Comparison of ENCODE assay signal across 23 cellular contexts in genomic region chr3:143071776-143072175, GRCh38. TPM values are rescaled to one million over a fixed set of nuclear protein-coding genes. Genes with fewer than 3 reads are reported as not detected.
DNase-seq lines count a peak whose midpoint lies in the region; ATAC-seq and TF ChIP-seq lines count a peak whose summit lies in the region.
"Had no signal": no experiment of that assay in that cellular context is flagged by ENCODE, and none has a peak within 500 bp of the region (broad histone marks: within the 10 kb centered on the region; RNA-seq: fewer than 3 reads in every experiment).

No MANE protein-coding gene starts in this region.

- CTCF ChIA-PET in WTC11 (lab: Charles Lee), result interaction anchor here (1.1 kb wide), 1 partner anchor 603 kb away, joined by 3 read pairs; no protein-coding TSS in a partner anchor

- H3K36me3 Mint-ChIP-seq in HFFc6 (ENCODE audit: low read depth), result no peaks in the 10 kb centered on the region
- H3K36me3 Mint-ChIP-seq in WTC11, result peaks cover 13% of the 10 kb centered on the region
- no peaks in the 10 kb centered on the region for H3K36me3 Mint-ChIP-seq in progenitor cell of endocrine pancreas (ENCODE audit: insufficient read depth)
- H3K36me3 Mint-ChIP-seq: naive thymus-derived CD4-positive, alpha-beta T cell; stimulated activated memory B cell treated with anti-CD40 and anti-IgM and Interleukin-4, amounts not matched to agents 10 μg/mL and 1 μg/mL and 100 μg/mL, for 72 hours; type B pancreatic cell had no signal

- H3K27me3 Mint-ChIP-seq in HFFc6 (ENCODE audit: insufficient read depth), result peaks cover 6% of the 10 kb centered on the region
- H3K27me3 Mint-ChIP-seq in WTC11 (ENCODE audit: low read depth), result peaks cover 2% of the 10 kb centered on the region; the same call in 1 of the 2 replicates
- H3K27me3 Mint-ChIP-seq in progenitor cell of endocrine pancreas, result no peaks in the 10 kb centered on the region
- H3K27me3 Mint-ChIP-seq: activated B cell treated with CpG ODN at 0.5 μM for 24 hours; naive thymus-derived CD4-positive, alpha-beta T cell; stimulated activated memory B cell treated with anti-CD40 and anti-IgM and Interleukin-4, amounts not matched to agents 10 μg/mL and 1 μg/mL and 100 μg/mL, for 72 hours; type B pancreatic cell had no signal

- H3K27ac Mint-ChIP-seq in HFFc6 (peak overlapping the region; percentile 79), WTC11 (peak overlapping the region; percentile 28; the same call in 1 of the 2 replicates), progenitor cell of endocrine pancreas (peak overlapping the region; percentile 25)
- H3K27ac Mint-ChIP-seq: activated B cell treated with CpG ODN at 0.5 μM for 24 hours; naive thymus-derived CD4-positive, alpha-beta T cell; stimulated activated memory B cell treated with anti-CD40 and anti-IgM and Interleukin-4, amounts not matched to agents 10 μg/mL and 1 μg/mL and 100 μg/mL, for 72 hours; type B pancreatic cell had no signal

- no peaks in the 10 kb centered on the region for H3K9me3 Mint-ChIP-seq in HFFc6
- H3K9me3 Mint-ChIP-seq in WTC11, result peaks cover 17% of the 10 kb centered on the region
- H3K9me3 Mint-ChIP-seq in progenitor cell of endocrine pancreas (ENCODE audit: low read depth), result no peaks in the 10 kb centered on the region
- H3K9me3 Mint-ChIP-seq: activated B cell treated with CpG ODN at 0.5 μM for 24 hours; activated T-cell treated with anti-CD3 and anti-CD28 coated beads, Interleukin-2, amount 50 U/mL, for 72 hours; naive thymus-derived CD4-positive, alpha-beta T cell; stimulated activated memory B cell treated with anti-CD40 and anti-IgM and Interleukin-4, amounts not matched to agents 10 μg/mL and 1 μg/mL and 100 μg/mL, for 72 hours had no signal

- POLR2A ChIA-PET in WTC11 (lab: Charles Lee), result no interaction called here

- no peak for TF ChIP-seq CTCF in HFFc6 (IDR thresholded peaks at IDR 0.05)
- no peak for TF ChIP-seq CTCF in WTC11 (IDR thresholded peaks at IDR 0.05)
- TF ChIP-seq CTCF in progenitor cell of endocrine pancreas (IDR thresholded peaks at IDR 0.05; ENCODE audit: unreplicated experiment), result no peak

- ATAC-seq in WTC11 (no peak), left colon (peak; percentile 20), HG03045 (IDR thresholded peaks at IDR 0.05; ENCODE audit: unreplicated experiment) (no peak)
- ATAC-seq: activated T-cell treated with anti-CD3 and anti-CD28 coated beads, Interleukin-2, amount 50 U/mL, for 72 hours; body of pancreas; left ventricle myocardium superior; naive thymus-derived CD4-positive, alpha-beta T cell; stimulated activated memory B cell treated with anti-CD40 and anti-IgM and Interleukin-4, amounts not matched to agents 10 μg/mL and 1 μg/mL and 100 μg/mL, for 72 hours had no signal

- H3K4me1 Mint-ChIP-seq in HFFc6 (ENCODE audit: low read depth), result peaks cover 28% of the 10 kb centered on the region
- H3K4me1 Mint-ChIP-seq in WTC11, result peaks cover 43% of the 10 kb centered on the region
- peaks cover 10% of the 10 kb centered on the region for H3K4me1 Mint-ChIP-seq in progenitor cell of endocrine pancreas (ENCODE audit: low read depth)
- H3K4me1 Mint-ChIP-seq: activated B cell treated with CpG ODN at 0.5 μM for 24 hours; naive thymus-derived CD4-positive, alpha-beta T cell; stimulated activated memory B cell treated with anti-CD40 and anti-IgM and Interleukin-4, amounts not matched to agents 10 μg/mL and 1 μg/mL and 100 μg/mL, for 72 hours had no signal

- DNase-seq in HFFc6 (no peak), WTC11 (ENCODE audit: low spot score) (no peak), left colon (no peak), progenitor cell of endocrine pancreas (ENCODE audit: low spot score, unreplicated experiment) (no peak), NCI-H2171 treated with DMSO at 0.1 percent for 48 hours (lab: John Stamatoyannopoulos, UW) (no peak), NCI-H446 (lab: John Stamatoyannopoulos, UW) (no peak)
- DNase-seq: activated B cell treated with CpG ODN at 0.5 μM for 24 hours; activated naive CD4-positive, alpha-beta T cell treated with Interleukin-2 at 50 U/mL for 16 hours; activated T-cell treated with anti-CD3 and anti-CD28 coated beads, Interleukin-2, amount 50 U/mL, for 72 hours; body of pancreas; COR-L47; left ventricle myocardium superior; midbrain; MV-4-11; naive thymus-derived CD4-positive, alpha-beta T cell; NCI-H1436; NCI-H2081 treated with DMSO at 0.1 percent for 48 hours; NCI-H446 treated with DMSO at 0.1 percent for 48 hours; nucleus accumbens; SK-N-SH had no signal

- intact Hi-C loops in left colon (cut with DNase I, micrococcal nuclease), result no loop called here

- no peak overlapping the region for H3K4me3 Mint-ChIP-seq in HFFc6
- no peak overlapping the region for H3K4me3 Mint-ChIP-seq in WTC11
- no peak overlapping the region for H3K4me3 Mint-ChIP-seq in progenitor cell of endocrine pancreas (ENCODE audit: low read depth)
- H3K4me3 Mint-ChIP-seq: activated B cell treated with CpG ODN at 0.5 μM for 24 hours; activated T-cell treated with anti-CD3 and anti-CD28 coated beads, Interleukin-2, amount 50 U/mL, for 72 hours; naive thymus-derived CD4-positive, alpha-beta T cell; stimulated activated memory B cell treated with anti-CD40 and anti-IgM and Interleukin-4, amounts not matched to agents 10 μg/mL and 1 μg/mL and 100 μg/mL, for 72 hours; type B pancreatic cell had no signal

TF ChIP-seq in WTC11, 78 proteins besides CTCF, POLR2A, EP300 and RAD21:
- TF ChIP-seq ZBTB21 (CRISPR knock-in tag; IDR thresholded peaks at IDR 0.05; ENCODE audit: borderline replicate concordance) (no peak), TEAD4 (CRISPR knock-in tag; IDR thresholded peaks at IDR 0.05) (no peak), ETV6 (CRISPR knock-in tag; IDR thresholded peaks at IDR 0.05) (no peak), ZSCAN18 (CRISPR knock-in tag; IDR thresholded peaks at IDR 0.05) (no peak), ARID4B (CRISPR knock-in tag; IDR thresholded peaks at IDR 0.05; ENCODE audit: borderline replicate concordance) (no peak)

RNA-seq across cellular contexts. Expression of gene CHST2, which starts 47.8 kb away (rescaled TPM):
- total RNA-seq in HFFc6 (2021; fragmentation: NEBNext Ultra II Directional; extraction: Animal tissue kit (Norgen Biotek cat#: 25700)), result 1 to 10 TPM; 2.6 to 4.3 (median 3.8) TPM
- total RNA-seq in WTC11 (2021) (13.2 to 17.3 TPM (median 13.4 TPM) in 3 replicates), left colon (1 to 10 TPM; 1.0 to 2.8 TPM), progenitor cell of endocrine pancreas (10.8 and 13.2 TPM in 2 replicates)

Comparison
In these comparisons a context has a peak if more than half of its experiments do, and no peak if none do; other contexts are left out.
1. H3K27ac Mint-ChIP-seq: peak in every context shown above with its lines; median percentile 79 in HFFc6; 28 in WTC11; 25 in progenitor cell of endocrine pancreas.